In genomic region chr7:35701287-35701686, GRCh38 we compare ENCODE assay signal across 1 cellular context.
TF ChIP-seq lines count a peak whose summit lies in the region.

No MANE protein-coding gene starts in this region.

TF ChIP-seq in WTC11, 78 proteins besides CTCF, POLR2A, EP300 and RAD21 (continued from another document):
- TF ChIP-seq PRDM15 (CRISPR knock-in tag; IDR thresholded peaks at IDR 0.05) = peak; percentile 45; the same call in 1 of the 2 replicates
- no peak for TF ChIP-seq KAT7 (CRISPR knock-in tag; IDR thresholded peaks at IDR 0.05; ENCODE audit: borderline replicate concordance)
- TF ChIP-seq JAZF1 (CRISPR knock-in tag; IDR thresholded peaks at IDR 0.05) = no peak
TF ChIP-seq in WTC11: peak in this region for 1.
